Comparison of ENCODE assay signal across 15 cellular contexts in genomic region chr4:43757147-43757546, GRCh38.
DNase-seq lines count a peak whose midpoint lies in the region; ATAC-seq, FAIRE-seq and TF ChIP-seq lines count a peak whose summit lies in the region.
"Had no signal": no experiment of that assay in that cellular context is flagged by ENCODE, and none has a peak within 500 bp of the region (broad histone marks: within the 10 kb centered on the region; RNA-seq: fewer than 3 reads in every experiment).

No MANE protein-coding gene starts in this region.

- H2BK20ac ChIP-seq in H1 (ENCODE audit: low read length) = no peak overlapping the region

- no peaks in the 10 kb centered on the region for H3K79me2 ChIP-seq in H1 (ENCODE audit: control insufficient read depth in 1 of 2, insufficient read depth in 2 of 2, low read length in 2 of 2)

- TF ChIP-seq EP300 in H1 (IDR thresholded peaks at IDR 0.05; ENCODE audit: borderline replicate concordance in 1 of 2, low read depth in 2 of 2, low read length in 2 of 2) = no peak

- POLR2A ChIA-PET in H1 (lab: Charles Lee; ENCODE audit: partially characterized antibody) = no interaction called here

- no peak for TF ChIP-seq RAD21 in H1 (IDR thresholded peaks at IDR 0.05 in 1 of 2, conservative IDR thresholded peaks at IDR 0.05 in 1 of 2; ENCODE audit: low read depth in 2 of 2, low read length in 2 of 2)

- H4K20me1 ChIP-seq in H1 (replicated peaks in 1 of 2; ENCODE audit: control insufficient read depth in 1 of 2, insufficient read depth in 2 of 2, low read length in 2 of 2) = no peaks in the 10 kb centered on the region

- H2BK12ac ChIP-seq in H1 (ENCODE audit: low read depth, low read length) = no peak overlapping the region

- H3K9me3 ChIP-seq in H1 (ENCODE audit: insufficient read depth in 2 of 2, low read depth in 1 of 2, low read length in 1 of 2) (no peaks in the 10 kb centered on the region), left lung (no peaks in the 10 kb centered on the region)
- H3K9me3 ChIP-seq: ovary, SJCRH30, uterus had no signal

- TF ChIP-seq CTCF in H1 (IDR thresholded peaks at IDR 0.05; ENCODE audit: control extremely low read depth in 1 of 3, insufficient read depth in 1 of 3, low read depth in 1 of 3, low read length in 3 of 3) (no peak), left lung (IDR thresholded peaks at IDR 0.05) (no peak), foreskin fibroblast (IDR thresholded peaks at IDR 0.05; ENCODE audit: low read depth, low read length) (no peak)

- H3K4ac ChIP-seq in H1 (replicated peaks; ENCODE audit: insufficient read length, low read depth, low read length) = no peak overlapping the region

- H2BK15ac ChIP-seq in H1 (ENCODE audit: low read length) = no peak overlapping the region

- ATAC-seq in left lung (peak; percentile 47), HG03108 (IDR thresholded peaks at IDR 0.05; ENCODE audit: unreplicated experiment) (no peak)
- ATAC-seq: activated T-cell treated with anti-CD3 and anti-CD28 coated beads, Interleukin-2, amount 50 U/mL, for 4 hours had no signal

- H2AFZ ChIP-seq in H1 (ENCODE audit: low read length) = peak overlapping the region; percentile 93

- no peak for FAIRE-seq in H1 (lab: Jason Lieb, UNC)
- FAIRE-seq: D721Med had no signal

- H3K23me2 ChIP-seq in H1 (ENCODE audit: low read depth, low read length) = no peaks in the 10 kb centered on the region

- no peak overlapping the region for H4K5ac ChIP-seq in H1 (ENCODE audit: insufficient read length, low read depth, low read length)

- no peak overlapping the region for H3K23ac ChIP-seq in H1 (ENCODE audit: insufficient read length)

- DNase-seq in DMS53 treated with DMSO at 0.1 percent for 48 hours (lab: John Stamatoyannopoulos, UW; ENCODE audit: unreplicated experiment) = peak; percentile 46
- peak; percentile 21 for DNase-seq in M059J (ENCODE audit: low read depth)
- peak in 1 of 2 experiments; percentile 7 for DNase-seq in H1 (ENCODE audit: low read depth in 1 of 2, low spot score in 2 of 2)
- no peak for DNase-seq in left lung
- DNase-seq in activated CD4-positive, alpha-beta T cell treated with anti-CD3 and anti-CD28 coated beads, Interleukin-2, amount 50 U/mL, for 4 hours = no peak
- DNase-seq in nucleus accumbens (lab: John Stamatoyannopoulos, UW) = no peak
- DNase-seq in foreskin fibroblast = no peak
- DNase-seq: activated T-cell treated with anti-CD3 and anti-CD28 coated beads, Interleukin-2, amount 50 U/mL, for 4 hours; ovary; stimulated activated naive CD4-positive, alpha-beta T cell treated with Interleukin-2 at 50 U/mL for 16 hours; uterus had no signal

- H3K56ac ChIP-seq in H1 (replicated peaks; ENCODE audit: insufficient read length, low read depth, low read length) = no peak overlapping the region

- H2BK5ac ChIP-seq in H1 (ENCODE audit: low read depth, low read length) = no peak overlapping the region

- H3K79me1 ChIP-seq in H1 (ENCODE audit: low read depth, low read length) = no peaks in the 10 kb centered on the region

- no peak overlapping the region for H3K27ac ChIP-seq in H1 (ENCODE audit: low read depth, low read length)
- no peak overlapping the region for H3K27ac ChIP-seq in left lung
- H3K27ac ChIP-seq: ovary, SJCRH30, uterus had no signal

- intact Hi-C loops in left lung (cut with DNase I) = no loop called here

- no peak overlapping the region for H4K8ac ChIP-seq in H1 (ENCODE audit: extremely low read depth, insufficient read depth, low read length)

- H3K36me3 ChIP-seq in H1 (ENCODE audit: control insufficient read depth in 2 of 4, insufficient read depth in 4 of 4, low read length in 3 of 4) = no peaks in the 10 kb centered on the region
- H3K36me3 ChIP-seq in left lung = no peaks in the 10 kb centered on the region
- H3K36me3 ChIP-seq: ovary, SJCRH30, uterus had no signal

- H3K18ac ChIP-seq in H1 (ENCODE audit: extremely low read depth, low read length) = no peak overlapping the region

- no peaks in the 10 kb centered on the region for H3K27me3 ChIP-seq in H1 (replicated peaks in 1 of 4; ENCODE audit: control insufficient read depth in 3 of 4, extremely low read depth in 1 of 4, insufficient read depth in 3 of 4, low read length in 3 of 4)
- no peaks in the 10 kb centered on the region for H3K27me3 ChIP-seq in left lung
- H3K27me3 ChIP-seq: ovary, SJCRH30, uterus had no signal

- no peak overlapping the region for H3K9ac ChIP-seq in H1 (replicated peaks in 1 of 4; ENCODE audit: extremely low read depth in 1 of 4, low read depth in 3 of 4, low read length in 3 of 4)

- H2BK120ac ChIP-seq in H1 (replicated peaks; ENCODE audit: low read depth, low read length) = no peak overlapping the region

- H3K4me1 ChIP-seq in H1 (replicated peaks in 1 of 4; ENCODE audit: control insufficient read depth in 3 of 4, insufficient read depth in 4 of 4, low read length in 3 of 4) (peaks cover 0 to 4% (median 1%) of the 10 kb centered on the region in 4 experiments; a peak in 2 of 7 replicates), left lung (no peaks in the 10 kb centered on the region)
- H3K4me1 ChIP-seq: SJCRH30, uterus had no signal

- CTCF ChIA-PET in H1 (lab: Charles Lee; ENCODE audit: partially characterized antibody) = no interaction called here

- no peak overlapping the region for H3K4me2 ChIP-seq in H1 (ENCODE audit: insufficient read depth in 1 of 2, low read depth in 2 of 2, low read length in 2 of 2)
- H3K4me2 ChIP-seq: smooth muscle cell had no signal

- H4K91ac ChIP-seq in H1 (replicated peaks; ENCODE audit: insufficient read length, low read length) = no peak overlapping the region

- no peak overlapping the region for H3K14ac ChIP-seq in H1 (ENCODE audit: insufficient read length)

- no peak overlapping the region for H3K4me3 ChIP-seq in H1 (ENCODE audit: extremely low read depth in 1 of 4, insufficient read depth in 2 of 4, low read depth in 3 of 4, low read length in 4 of 4)
- H3K4me3 ChIP-seq in left lung = no peak overlapping the region
- no peak overlapping the region for H3K4me3 ChIP-seq in foreskin fibroblast (ENCODE audit: low read depth in 1 of 2, low read length in 2 of 2)
- H3K4me3 ChIP-seq: ovary, SJCRH30, smooth muscle cell, uterus had no signal

- no peak overlapping the region for H2AK5ac ChIP-seq in H1 (ENCODE audit: low read depth, low read length)

- no peak for TF ChIP-seq POLR2A in H1 (IDR thresholded peaks at IDR 0.05; ENCODE audit: control extremely low read depth in 1 of 2, low read depth in 2 of 2, low read length in 2 of 2)

TF ChIP-seq in H1, 55 proteins besides CTCF, POLR2A, EP300 and RAD21:
- TF ChIP-seq BACH1 (IDR thresholded peaks at IDR 0.05; ENCODE audit: low read length) = peak; percentile 79
- TF ChIP-seq RNF2 (IDR thresholded peaks at IDR 0.05; ENCODE audit: borderline replicate concordance, low read depth, low read length, missing control alignments, poor library complexity, severe bottlenecking) = no peak
- 0 out of 2 replicates have a peak, but pooled peaks have one; percentile 19 for TF ChIP-seq JUN (IDR thresholded peaks at IDR 0.05; ENCODE audit: low read depth, low read length)
- no peak for TF ChIP-seq TCF12 (IDR thresholded peaks at IDR 0.05; ENCODE audit: low read depth, low read length)
- peak; percentile 82 for TF ChIP-seq JUND (IDR thresholded peaks at IDR 0.05; ENCODE audit: low read length)
- no peak for TF ChIP-seq ATF3 (IDR thresholded peaks at IDR 0.05; ENCODE audit: insufficient read depth, low read depth, low read length)
- no peak for TF ChIP-seq FOSL1 (IDR thresholded peaks at IDR 0.05; ENCODE audit: insufficient read depth, low read depth, low read length)
- TF ChIP-seq SRF (IDR thresholded peaks at IDR 0.05; ENCODE audit: low read depth, low read length) = no peak

Comparison
In these comparisons a context has a peak if more than half of its experiments do, and no peak if none do; other contexts are left out.
1. DNase-seq: peak in DMS53 treated with DMSO at 0.1 percent for 48 hours (single experiment) and M059J (single experiment); none in left lung (0 of 2), activated CD4-positive, alpha-beta T cell treated with anti-CD3 and anti-CD28 coated beads, Interleukin-2, amount 50 U/mL, for 4 hours (0 of 2), nucleus accumbens (0 of 56) and foreskin fibroblast (0 of 2).